ENCODE assay signal across 8 cellular contexts in the genomic region with DNA sequence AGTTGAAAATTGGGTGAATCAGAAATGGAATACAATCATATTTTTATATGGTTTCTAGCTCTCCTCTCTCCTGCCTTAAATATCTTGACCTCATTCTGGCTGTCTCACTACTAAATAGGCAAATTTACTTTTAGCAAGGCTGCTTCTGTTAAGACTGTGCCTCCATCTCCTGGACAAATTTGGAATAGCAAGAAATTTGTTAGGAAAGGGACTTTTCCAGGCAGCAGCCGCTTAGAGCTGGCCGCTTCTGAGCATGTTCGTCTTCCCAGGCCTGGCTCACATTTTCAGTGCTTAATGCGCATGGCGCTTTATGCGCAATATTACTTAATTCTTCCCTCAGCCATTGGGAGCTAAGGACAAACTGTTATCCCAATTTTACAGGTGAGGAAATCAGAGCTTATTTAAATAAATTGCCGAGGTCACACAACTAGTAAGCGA. TPM values are rescaled to one million over a fixed set of nuclear protein-coding genes. Genes with fewer than 3 reads are reported as not detected.
DNase-seq lines count a peak whose midpoint lies in the region; ATAC-seq and TF ChIP-seq lines count a peak whose summit lies in the region.

No MANE protein-coding gene starts in this region.

- intact Hi-C loops in PC-3 (cut with micrococcal nuclease), result loop anchor here (1.0 to 5.0 kb wide), 5 partner anchors 43 to 246 kb away; partner anchors contain the start of gene MICAL3
- intact Hi-C loops in Right ventricle myocardium superior (cut with DNase I), result loop anchor here (2.0 to 10.0 kb wide), 5 partner anchors 91 to 334 kb away; no protein-coding TSS in a partner anchor

- no peaks in the 10 kb centered on the region for H3K9me2 ChIP-seq in PC-3 (replicated peaks; ENCODE audit: low read length)

- H3K36me3 ChIP-seq in KMS-11 (ENCODE audit: insufficient read depth), result no peaks in the 10 kb centered on the region
- H3K36me3 ChIP-seq in PC-3 (ENCODE audit: low read depth, low read length), result peaks cover 5% of the 10 kb centered on the region; the same call in 1 of the 2 replicates
- peaks cover 17% of the 10 kb centered on the region for H3K36me3 ChIP-seq in osteoblast (ENCODE audit: insufficient read depth, low read length)

- peak; percentile 59 for ATAC-seq in PC-3
- ATAC-seq in Right ventricle myocardium superior (ENCODE audit: poor library complexity), result peak; percentile 55

- H3K9me3 ChIP-seq in PC-3 (ENCODE audit: low read length) (no peaks in the 10 kb centered on the region), osteoblast (ENCODE audit: low read depth, low read length) (no peaks in the 10 kb centered on the region)

- no peak overlapping the region for H3K27ac ChIP-seq in KMS-11
- no peak overlapping the region for H3K27ac ChIP-seq in PC-3 (ENCODE audit: low read length)
- peak overlapping the region; percentile 93 for H3K27ac ChIP-seq in osteoblast (ENCODE audit: low read depth, low read length)

- H3K4me2 ChIP-seq in KMS-11 (peak overlapping the region; percentile 86), PC-3 (ENCODE audit: low read length) (peak overlapping the region; percentile 95), osteoblast (ENCODE audit: insufficient read depth, low read length) (peak overlapping the region; percentile 89)

- H3K9ac ChIP-seq in KMS-11, result no peak overlapping the region
- H3K9ac ChIP-seq in PC-3 (ENCODE audit: low read length), result peak overlapping the region; percentile 99; the same call in 1 of the 2 replicates

- H3K27me3 ChIP-seq in KMS-11 (ENCODE audit: insufficient read depth, low read depth), result no peaks in the 10 kb centered on the region
- H3K27me3 ChIP-seq in PC-3 (ENCODE audit: low read length), result no peaks in the 10 kb centered on the region
- H3K27me3 ChIP-seq in osteoblast (ENCODE audit: insufficient read depth, low read length), result no peaks in the 10 kb centered on the region

- CTCF ChIA-PET in PC-3 (lab: Charles Lee), result interaction anchor here (0.6 to 1.6 kb wide), 15 partner anchors 11 to 830 kb away, joined by 3 to 18 read pairs (median 4); partner anchors contain the start of genes DGCR6 and MICAL3

- no TSS peak for BruUV-seq in PC-3 (replicated peaks; lab: Mats Ljungman, UMichigan)

- H4K20me1 ChIP-seq in KMS-11 (ENCODE audit: insufficient read depth) (no peaks in the 10 kb centered on the region), PC-3 (ENCODE audit: low read length) (no peaks in the 10 kb centered on the region), osteoblast (ENCODE audit: insufficient read depth, low read length) (no peaks in the 10 kb centered on the region)

- no peak overlapping the region for H3K4me3 ChIP-seq in KMS-11 (IDR thresholded peaks at IDR 0.05; ENCODE audit: insufficient read depth, low read depth, low read length)
- H3K4me3 ChIP-seq in PC-3 (ENCODE audit: low read length), result peak overlapping the region; percentile 98
- H3K4me3 ChIP-seq in osteoblast (ENCODE audit: insufficient read depth, low read length), result peak overlapping the region; percentile 13

- peak; percentile 96 for DNase-seq in G401 (ENCODE audit: low spot score)
- peak; percentile 95 for DNase-seq in PC-3
- DNase-seq in amygdala (lab: John Stamatoyannopoulos, UW), result peak in 46 of 56 donors; percentile 9 to 89 (median 46)
- DNase-seq in Right ventricle myocardium superior, result peak; percentile 70
- peak; percentile 89 for DNase-seq in osteoblast (ENCODE audit: insufficient read length, low spot score, missing footprints)
- DNase-seq in NK-92 (lab: John Stamatoyannopoulos, UW; ENCODE audit: unreplicated experiment), result no peak
- no peak for DNase-seq in activated CD4-positive, CD25-positive, alpha-beta regulatory T cell treated with anti-CD3 and anti-CD28 coated beads, Interleukin-2, amount 50 U/mL, for 72 hours

- POLR2A ChIA-PET in PC-3 (lab: Charles Lee; ENCODE audit: unreplicated experiment), result interaction anchor here (1.0 kb wide), 1 partner anchor 44 kb away, joined by 7 read pairs; no protein-coding TSS in a partner anchor

- TF ChIP-seq CTCF in KMS-11 (conservative IDR thresholded peaks at IDR 0.05; ENCODE audit: low read depth, low read length) (peak; percentile 96), PC-3 (conservative IDR thresholded peaks at IDR 0.05; ENCODE audit: low read depth, low read length) (peak; percentile 85), osteoblast (IDR thresholded peaks at IDR 0.05; ENCODE audit: extremely low read depth, low read depth, low read length) (peak; percentile 89)

- in situ Hi-C loops in G401 (cut with HindIII; ENCODE audit: low sequenced_read_pairs), result no loop called here

- H3K79me2 ChIP-seq in KMS-11 (ENCODE audit: insufficient read depth, low read depth) (peaks cover 20% of the 10 kb centered on the region; the same call in 1 of the 2 replicates), PC-3 (ENCODE audit: low read length) (peaks cover 41% of the 10 kb centered on the region), osteoblast (ENCODE audit: insufficient read depth, low read length) (peaks cover 37% of the 10 kb centered on the region)

- H3F3A ChIP-seq in PC-3 (ENCODE audit: low read length, unreplicated experiment), result no peaks in the 10 kb centered on the region

- H3K4me1 ChIP-seq in KMS-11 (ENCODE audit: low read depth, poor library complexity, severe bottlenecking), result peaks cover 34% of the 10 kb centered on the region
- H3K4me1 ChIP-seq in PC-3 (ENCODE audit: insufficient read depth, low read length), result peaks cover 25% of the 10 kb centered on the region
- H3K4me1 ChIP-seq in osteoblast (ENCODE audit: insufficient read depth, low read length), result peaks cover 29% of the 10 kb centered on the region

- H2AFZ ChIP-seq in KMS-11 (ENCODE audit: low read depth), result peak overlapping the region; percentile 22; the same call in 1 of the 2 replicates
- H2AFZ ChIP-seq in PC-3 (ENCODE audit: low read length), result peak overlapping the region; percentile 55
- peak overlapping the region; percentile 65 for H2AFZ ChIP-seq in osteoblast (ENCODE audit: low read length)

RNA-seq across cellular contexts. Expression of gene PEX26, which starts 1.7 kb away (rescaled TPM):
- total RNA-seq in G401 (2014; rRNA removed; shearing (Covaris generic)), result 13.7 and 20.7 TPM in 2 replicates
- total RNA-seq in PC-3 (2014; rRNA removed) (30.6 and 51.3 TPM in 2 replicates), Right ventricle myocardium superior (20.3 TPM), osteoblast (25.3 and 26.8 TPM in 2 replicates)

RNA-seq across cellular contexts. Expression of gene TUBA8, which starts 34.5 kb away (rescaled TPM):
- 0.49 TPM in 1 of 2 replicates, not detected in the other for total RNA-seq in G401 (2014; rRNA removed; shearing (Covaris generic))
- total RNA-seq in PC-3 (2014; rRNA removed) (1.6 and 1.9 TPM in 2 replicates), Right ventricle myocardium superior (247 TPM), osteoblast (0.29 and 0.36 TPM in 2 replicates)

RNA-seq across cellular contexts. Expression of gene MICAL3, which starts 51.7 kb away (rescaled TPM):
- 3.4 and 5.3 TPM in 2 replicates for total RNA-seq in G401 (2014; rRNA removed; shearing (Covaris generic))
- total RNA-seq in PC-3 (2014; rRNA removed) (23.7 and 27.8 TPM in 2 replicates), Right ventricle myocardium superior (78.9 TPM), osteoblast (35.1 and 39.5 TPM in 2 replicates)

Comparison
In these comparisons a context has a peak if more than half of its experiments do, and no peak if none do; other contexts are left out.
1. DNase-seq: peak in G401 (single experiment), PC-3 (single experiment), amygdala (46 of 56), Right ventricle myocardium superior (single experiment) and osteoblast (single experiment); none in NK-92 (single experiment) and activated CD4-positive, CD25-positive, alpha-beta regulatory T cell treated with anti-CD3 and anti-CD28 coated beads, Interleukin-2, amount 50 U/mL, for 72 hours (single experiment).
2. RNA of gene TUBA8, which starts 34.5 kb away (total RNA-seq): 247 TPM in Right ventricle myocardium superior (single experiment); 1.6 to 1.9 TPM in PC-3, 0.29 to 0.36 TPM in osteoblast and 0.49 TPM in G401; every median in the first group is over 10 times any median in the second.
3. Peak in every context shown above with its lines, with median percentiles within 50 percentile points of each other: H2AFZ ChIP-seq, H3K4me2 ChIP-seq and CTCF ChIP-seq.